In genomic region chr19:28867978-28868377, GRCh38 we compare ENCODE assay signal across 11 cellular contexts.
"Had no signal": no experiment of that assay in that cellular context is flagged by ENCODE, and none has a peak within 500 bp of the region (broad histone marks: within the 10 kb centered on the region; RNA-seq: fewer than 3 reads in every experiment).

No MANE protein-coding gene starts in this region.

- FAIRE-seq: H1, H54 had no signal

- H3K36me3 ChIP-seq: HAP-1 had no signal

- DNase-seq: GM23248, GOT3, H7, H9, HCEC 1CT, HFFc6 had no signal

- H3K4me3 Mint-ChIP-seq: GM23338, H9, HFFc6 had no signal

- H3K27ac ChIP-seq: GM23248 had no signal

- H3K9me3 Mint-ChIP-seq: HFFc6 had no signal

- H3K27ac Mint-ChIP-seq: GM23338, H9, HFFc6 had no signal

- H3K4me1 ChIP-seq: HAP-1 had no signal

- H3K4me3 ChIP-seq: GM23248, GM23338, HAP-1 had no signal

- H3K9me3 ChIP-seq: HAP-1 had no signal

- ATAC-seq: GM23338, HCT116 had no signal

- H3K4me2 ChIP-seq: GM23338 had no signal
